ENCODE assay signal across 11 cellular contexts in genomic region chr12:93387780-93388179, GRCh38. TPM values are rescaled to one million over a fixed set of nuclear protein-coding genes. Genes with fewer than 3 reads are reported as not detected.
A peak's percentile ranks its signal among the peaks of the same experiment; 100 is the strongest.
DNase-seq lines count a peak whose midpoint lies in the region; ATAC-seq, FAIRE-seq and TF ChIP-seq lines count a peak whose summit lies in the region.
"Had no signal": no experiment of that assay in that cellular context is flagged by ENCODE, and none has a peak within 500 bp of the region (broad histone marks: within the 10 kb centered on the region; RNA-seq: fewer than 3 reads in every experiment).

No MANE protein-coding gene starts in this region.

- intact Hi-C loops in GM12878 (cut with micrococcal nuclease; ENCODE audit: unreplicated experiment), result loop anchor here (2.0 kb wide), 1 partner anchor 289 kb away; no protein-coding TSS in a partner anchor

- ATAC-seq in HG03432 (IDR thresholded peaks at IDR 0.05; ENCODE audit: unreplicated experiment) (peak; percentile 59), GM12878 (peak; percentile 76), GM21717 (IDR thresholded peaks at IDR 0.05; ENCODE audit: unreplicated experiment) (no peak)

- POLR2A ChIA-PET in GM12878 (lab: Charles Lee), result interaction anchor here (0.7 to 1.8 kb wide), 3 partner anchors 11 to 625 kb away, joined by 3 to 8 read pairs (median 3); partner anchors contain the start of genes EEA1 and NUDT4

- no peak for TF ChIP-seq RAD21 in GM12878 (IDR thresholded peaks at IDR 0.05; ENCODE audit: insufficient read depth, low read depth, low read length)

- no peaks in the 10 kb centered on the region; the same call in 1 of the 3 replicates for H3K9me3 ChIP-seq in GM12878 (replicated peaks; ENCODE audit: control insufficient read depth, insufficient read depth, low read length)

- peak; percentile 80 for DNase-seq in GM12865 (ENCODE audit: low read depth)
- DNase-seq in GM12878 (ENCODE audit: low read depth, low spot score), result no peak
- DNase-seq in stimulated activated CD4-positive, alpha-beta T cell treated with anti-CD3 and anti-CD28 coated beads, Interleukin-15, amount 100 ng/mL, for 24 hours, result peak; percentile 77
- no peak for DNase-seq in GM12892 (ENCODE audit: insufficient read length)
- DNase-seq in SIG-M5 treated with dmso at 0.1 percent for 504 hours (lab: John Stamatoyannopoulos, UW; ENCODE audit: unreplicated experiment), result no peak
- DNase-seq in DMS79 treated with DMSO at 0.1 percent for 48 hours (lab: John Stamatoyannopoulos, UW), result no peak
- DNase-seq: GDM1, left cardiac atrium had no signal

- 22% methylated on average over 2 of the region's 2 CpGs for WGBS in GM12878 (ENCODE audit: insufficient coverage, insufficient replicate concordance, low lambda C conversion rate, missing lambda C conversion rate)

- TF ChIP-seq POLR2A in GM12878 (IDR thresholded peaks at IDR 0.05; ENCODE audit: low read depth, low read length) (no peak), GM12892 (IDR thresholded peaks at IDR 0.05; ENCODE audit: low read depth, low read length) (no peak)

- peaks cover 0 to 19% of the 10 kb centered on the region in 2 experiments; a peak in 3 of 4 replicates for H3K36me3 ChIP-seq in GM12878 (ENCODE audit: control insufficient read depth in 2 of 2, insufficient read depth in 2 of 2, low read length in 1 of 2)

- no peak overlapping the region for H3K4me3 ChIP-seq in GM12865 (ENCODE audit: low read depth, low read length)
- H3K4me3 ChIP-seq in GM12878, result peak overlapping the region; percentile 6
- H3K4me3 ChIP-seq: skin epidermis had no signal

- in situ Hi-C loops in GM12878 (cut with MboI), result no loop called here

- H3K4me2 ChIP-seq in GM12878 (ENCODE audit: control insufficient read depth, insufficient read depth), result peak overlapping the region; percentile 64; the same call in 1 of the 2 replicates

- FAIRE-seq in GM12878 (lab: Jason Lieb, UNC) (no peak), GM12892 (lab: Jason Lieb, UNC) (no peak)

- TF ChIP-seq EP300 in GM12878 (IDR thresholded peaks at IDR 0.05; ENCODE audit: borderline replicate concordance in 1 of 2, control insufficient read depth in 1 of 2, low read depth in 2 of 2, low read length in 2 of 2), result no peak

- CTCF ChIA-PET in GM12878 (lab: Yijun Ruan, JAX), result interaction anchor here (0.7 to 3.9 kb wide), 8 partner anchors 9 to 602 kb away, joined by 3 to 29 read pairs (median 4); no protein-coding TSS in a partner anchor

- SMC1A ChIA-PET in GM12878 (lab: Charles Lee; ENCODE audit: uncharacterized antibody, unreplicated experiment), result interaction anchor here (0.7 to 10.4 kb wide), 12 partner anchors 9 to 401 kb away, joined by 3 to 209 read pairs (median 6); no protein-coding TSS in a partner anchor

- peaks cover 90% of the 10 kb centered on the region for H3K79me2 ChIP-seq in GM12878 (ENCODE audit: control insufficient read depth, insufficient read depth, low read length)

- peaks cover 27% of the 10 kb centered on the region for H3K4me1 ChIP-seq in GM12878 (ENCODE audit: control insufficient read depth, insufficient read depth, low read length)

- H3K27me3 ChIP-seq in GM12878 (replicated peaks in 1 of 2; ENCODE audit: control insufficient read depth in 2 of 2, insufficient read depth in 2 of 2, low read length in 1 of 2), result no peaks in the 10 kb centered on the region

- H2AFZ ChIP-seq in GM12878 (ENCODE audit: control insufficient read depth, low read depth, low read length), result no peak overlapping the region

- no peaks in the 10 kb centered on the region for H4K20me1 ChIP-seq in GM12878 (ENCODE audit: control insufficient read depth, insufficient read depth)

- peak overlapping the region; percentile 35; the same call in 1 of the 2 replicates for H3K27ac ChIP-seq in GM12878 (ENCODE audit: control insufficient read depth, insufficient read depth)
- H3K27ac ChIP-seq: skin epidermis had no signal

- RAD21 ChIA-PET in GM12878 (lab: Charles Lee; ENCODE audit: unreplicated experiment), result interaction anchor here (0.8 to 4.5 kb wide), 10 partner anchors 9 to 400 kb away, joined by 3 to 16 read pairs (median 9); no protein-coding TSS in a partner anchor

- BruUV-seq in GM12878 (replicated peaks; lab: Mats Ljungman, UMichigan), result no TSS peak

- H3K9ac ChIP-seq in GM12878 (ENCODE audit: control insufficient read depth, insufficient read depth, low read length), result 0 out of 2 replicates have a peak overlapping the region, but pooled peaks have one; percentile 17

- TF ChIP-seq CTCF in GM12865 (IDR thresholded peaks at IDR 0.05; ENCODE audit: insufficient read depth, low read depth, low read length, missing control alignments), result no peak
- TF ChIP-seq CTCF in GM12878 (IDR thresholded peaks at IDR 0.05 in 2 of 3, conservative IDR thresholded peaks at IDR 0.05 in 1 of 3; ENCODE audit: control insufficient read depth in 2 of 3, extremely low read depth in 1 of 3, insufficient read depth in 1 of 3, low read depth in 3 of 3, low read length in 3 of 3), result no peak

TF ChIP-seq in GM12878, 131 proteins besides CTCF, POLR2A, EP300 and RAD21 (continues in another document):
- TF ChIP-seq PAX5 (IDR thresholded peaks at IDR 0.05; ENCODE audit: borderline replicate concordance, low read depth, low read length) (no peak), ZNF592 (IDR thresholded peaks at IDR 0.05) (no peak)

RNA-seq across cellular contexts. Expression of gene NUDT4, which starts 10.1 kb away (rescaled TPM):
- total RNA-seq in GM12878 (2013; cell fraction: nucleolus; rRNA removed), result 56.5 and 57.3 TPM in 2 replicates
- total RNA-seq in GM12878 (2014; rRNA removed), result 70.4 and 77.0 TPM in 2 replicates
- 89.9 and 91.6 TPM in 2 replicates for total RNA-seq in GM12878 (2014; rRNA removed; fragmentation: Illumina TruSeq; extraction: Trizol)
- total RNA-seq in GM12878 (2021), result 81.1 and 82.9 TPM in 2 replicates
- polyA plus RNA-seq in GM12878 (2011; ENCODE audit: low read depth), result 27.8 TPM
- 61.8 and 103 TPM in 2 replicates for polyA plus RNA-seq in GM12878 (2011; rRNA removed)
- polyA plus RNA-seq in GM12878 (2011; cell fraction: cytosol; rRNA removed), result 20.3 and 24.5 TPM in 2 replicates
- polyA plus RNA-seq in GM12878 (2011; cell fraction: nucleus; rRNA removed), result 9.7 and 12.0 TPM in 2 replicates
- 60.5 and 61.5 TPM in 2 replicates for polyA plus RNA-seq in GM12878 (2012)
- 84.0 and 110 TPM in 2 replicates for polyA plus RNA-seq in GM12878 (2014; fragmentation: Illumina TruSeq; extraction: Trizol)
- polyA plus RNA-seq in GM12878 (2014; fragmentation: Nextera tagmentation; extraction: Ambion mirVana), result 10 to 100 TPM; 26.6 to 36.6 TPM
- polyA plus RNA-seq in GM12878 (2014; rRNA removed), result 53.3 and 56.8 TPM in 2 replicates
- 10 to 100 TPM; 27.0 to 64.4 TPM for polyA plus RNA-seq in GM12878 (2016; fragmentation: Nextera tagmentation; extraction: Ambion mirVana)
- 27.8 and 40.1 TPM in 2 replicates for polyA minus RNA-seq in GM12878 (2011; rRNA and poly(A)+ RNA removed)
- 21.4 and 23.3 TPM in 2 replicates for polyA minus RNA-seq in GM12878 (2011; cell fraction: cytosol; rRNA and poly(A)+ RNA removed)
- 11.8 and 22.6 TPM in 2 replicates for polyA minus RNA-seq in GM12878 (2011; cell fraction: nucleus; rRNA and poly(A)+ RNA removed)
- 84.4 TPM for polyA plus RNA-seq in GM12892 (2012; ENCODE audit: missing spikeins)

RNA-seq across cellular contexts. Expression of gene UBE2N, which starts 54.0 kb away (rescaled TPM):
- total RNA-seq in GM12878 (2013; cell fraction: nucleolus; rRNA removed), result 47.0 and 47.3 TPM in 2 replicates
- total RNA-seq in GM12878 (2014; rRNA removed), result 316 and 345 TPM in 2 replicates
- total RNA-seq in GM12878 (2014; rRNA removed; fragmentation: Illumina TruSeq; extraction: Trizol), result 301 and 306 TPM in 2 replicates
- 242 and 243 TPM in 2 replicates for total RNA-seq in GM12878 (2021)
- polyA plus RNA-seq in GM12878 (2011; ENCODE audit: low read depth), result 39.6 TPM
- polyA plus RNA-seq in GM12878 (2011; rRNA removed), result 312 and 365 TPM in 2 replicates
- polyA plus RNA-seq in GM12878 (2011; cell fraction: cytosol; rRNA removed), result 152 and 211 TPM in 2 replicates
- polyA plus RNA-seq in GM12878 (2011; cell fraction: nucleus; rRNA removed), result 93.2 and 152 TPM in 2 replicates
- 190 and 239 TPM in 2 replicates for polyA plus RNA-seq in GM12878 (2012)
- polyA plus RNA-seq in GM12878 (2014; fragmentation: Illumina TruSeq; extraction: Trizol), result 394 and 481 TPM in 2 replicates
- polyA plus RNA-seq in GM12878 (2014; fragmentation: Nextera tagmentation; extraction: Ambion mirVana), result 100 to 1,000 TPM; 699 to 945 TPM
- 492 and 503 TPM in 2 replicates for polyA plus RNA-seq in GM12878 (2014; rRNA removed)
- polyA plus RNA-seq in GM12878 (2016; fragmentation: Nextera tagmentation; extraction: Ambion mirVana), result 100 to 1,000 TPM; 522 to 545 TPM
- polyA minus RNA-seq in GM12878 (2011; rRNA and poly(A)+ RNA removed), result 159 and 169 TPM in 2 replicates
- polyA minus RNA-seq in GM12878 (2011; cell fraction: cytosol; rRNA and poly(A)+ RNA removed), result 60.4 and 74.1 TPM in 2 replicates
- 11.5 and 18.6 TPM in 2 replicates for polyA minus RNA-seq in GM12878 (2011; cell fraction: nucleus; rRNA and poly(A)+ RNA removed)
- polyA plus RNA-seq in GM12892 (2012; ENCODE audit: missing spikeins), result 273 TPM

Comparison
In these comparisons a context has a peak if more than half of its experiments do, and no peak if none do; other contexts are left out.
1. DNase-seq: peak in GM12865 (single experiment) and stimulated activated CD4-positive, alpha-beta T cell treated with anti-CD3 and anti-CD28 coated beads, Interleukin-15, amount 100 ng/mL, for 24 hours (single experiment); none in GM12878 (single experiment), GM12892 (single experiment), SIG-M5 treated with dmso at 0.1 percent for 504 hours (single experiment) and DMS79 treated with DMSO at 0.1 percent for 48 hours (single experiment).